Comparison of ENCODE assay signal across 8 cellular contexts in the genomic region with DNA sequence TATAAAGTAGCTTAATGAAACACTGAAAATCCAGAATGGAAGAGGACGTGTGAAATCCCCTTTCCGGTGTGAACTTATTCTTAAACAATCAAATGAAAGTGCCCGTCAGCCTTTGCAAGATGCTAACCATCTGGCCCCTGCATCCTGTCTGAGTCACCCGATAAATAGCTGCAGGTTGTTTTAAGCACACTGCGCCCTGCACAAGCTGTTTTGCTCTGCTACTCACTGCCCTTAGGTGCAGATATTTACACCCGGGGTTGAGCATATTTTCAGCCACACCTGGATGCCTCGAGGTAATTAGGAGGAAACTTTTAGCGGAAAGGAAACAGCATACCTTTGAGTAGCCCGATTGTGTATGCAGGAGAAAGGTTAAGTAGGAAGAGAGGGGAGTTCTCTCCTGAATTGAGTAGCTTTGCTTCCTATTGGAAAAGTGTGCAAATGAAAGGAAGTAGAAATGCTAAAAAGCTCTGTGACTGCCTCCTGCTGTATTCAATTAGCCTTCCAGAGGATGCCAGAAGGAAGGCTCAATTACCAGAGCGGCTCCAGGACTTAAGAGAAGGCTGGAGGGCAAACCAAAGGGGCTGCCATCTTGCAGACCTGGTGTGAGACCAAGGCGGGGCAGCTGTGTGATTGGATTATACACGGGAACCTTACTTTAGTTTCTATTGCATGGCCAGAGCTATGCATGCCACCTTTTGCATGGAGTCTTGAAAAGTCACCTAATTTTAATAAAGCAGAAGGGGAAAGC. TPM values are rescaled to one million over a fixed set of nuclear protein-coding genes. Genes with fewer than 3 reads are reported as not detected.
DNase-seq lines count a peak whose midpoint lies in the region; ATAC-seq and TF ChIP-seq lines count a peak whose summit lies in the region.

No MANE protein-coding gene starts in this region.

- H3K27ac ChIP-seq in CD4-positive, alpha-beta T cell (ENCODE audit: low read depth, low read length): no peak overlapping the region
- no peak overlapping the region for H3K27ac ChIP-seq in left lung
- H3K27ac ChIP-seq in gastroesophageal sphincter: peak overlapping the region in 1 of 4 donors; percentile 1

- H3K36me3 ChIP-seq in left lung (no peaks in the 10 kb centered on the region), gastroesophageal sphincter (no peaks in the 10 kb centered on the region)

- TF ChIP-seq EP300 in gastroesophageal sphincter (IDR thresholded peaks at IDR 0.05): no peak

- no peak overlapping the region for H3K27ac Mint-ChIP-seq in CD4-positive, alpha-beta T cell
- H3K27ac Mint-ChIP-seq in activated CD8-positive, alpha-beta T cell treated with anti-CD3 and anti-CD28 coated beads, Interleukin-2, amount 10 ng/mL, durations not matched to agents 7 days and 5 days: no peak overlapping the region

- peaks cover 5% of the 10 kb centered on the region for H3K27me3 Mint-ChIP-seq in CD4-positive, alpha-beta T cell
- peaks cover 11% of the 10 kb centered on the region for H3K27me3 Mint-ChIP-seq in activated CD8-positive, alpha-beta T cell treated with anti-CD3 and anti-CD28 coated beads, Interleukin-2, amount 10 ng/mL, durations not matched to agents 7 days and 5 days (ENCODE audit: low read depth)

- CTCF ChIA-PET in CD4-positive, alpha-beta T cell (lab: Charles Lee): no interaction called here
- CTCF ChIA-PET in activated CD8-positive, alpha-beta T cell treated with anti-CD3 and anti-CD28 coated beads, Interleukin-2, amount 10 ng/mL, durations not matched to agents 7 days and 5 days (lab: Charles Lee): interaction anchor here (1.0 to 2.7 kb wide), 4 partner anchors 21 to 45 kb away, joined by 3 to 10 read pairs (median 4); no protein-coding TSS in a partner anchor

- H3K4me1 ChIP-seq in left lung: peaks cover 0 to 11% of the 10 kb centered on the region in 2 donors
- peaks cover 0 to 18% (median 3%) of the 10 kb centered on the region in 3 donors for H3K4me1 ChIP-seq in gastroesophageal sphincter

- H3K9me3 ChIP-seq in CD4-positive, alpha-beta T cell (ENCODE audit: control insufficient read depth, low read length): no peaks in the 10 kb centered on the region
- H3K9me3 ChIP-seq in left lung (no peaks in the 10 kb centered on the region), gastroesophageal sphincter (no peaks in the 10 kb centered on the region)

- no peaks in the 10 kb centered on the region for H3K9me3 Mint-ChIP-seq in CD4-positive, alpha-beta T cell
- no peaks in the 10 kb centered on the region for H3K9me3 Mint-ChIP-seq in activated CD8-positive, alpha-beta T cell treated with anti-CD3 and anti-CD28 coated beads, Interleukin-2, amount 10 ng/mL, durations not matched to agents 7 days and 5 days (ENCODE audit: insufficient read depth)

- no peak overlapping the region for H3K4me3 Mint-ChIP-seq in CD4-positive, alpha-beta T cell
- no peak overlapping the region for H3K4me3 Mint-ChIP-seq in activated CD8-positive, alpha-beta T cell treated with anti-CD3 and anti-CD28 coated beads, Interleukin-2, amount 10 ng/mL, durations not matched to agents 7 days and 5 days

- H3K36me3 Mint-ChIP-seq in CD4-positive, alpha-beta T cell (ENCODE audit: low read depth): no peaks in the 10 kb centered on the region
- H3K36me3 Mint-ChIP-seq in activated CD8-positive, alpha-beta T cell treated with anti-CD3 and anti-CD28 coated beads, Interleukin-2, amount 10 ng/mL, durations not matched to agents 7 days and 5 days (ENCODE audit: low read depth): no peaks in the 10 kb centered on the region

- peak; percentile 43 for ATAC-seq in CD4-positive, alpha-beta T cell (ENCODE audit: poor library complexity)
- ATAC-seq in GM19397 (IDR thresholded peaks at IDR 0.05; ENCODE audit: unreplicated experiment) (peak; percentile 75), left lung (peak; percentile 54), gastroesophageal sphincter (no peak), HG02884 (IDR thresholded peaks at IDR 0.05; ENCODE audit: unreplicated experiment) (no peak), HG02938 (IDR thresholded peaks at IDR 0.05; ENCODE audit: unreplicated experiment) (no peak)
- peak; percentile 83 for ATAC-seq in activated CD8-positive, alpha-beta T cell treated with anti-CD3 and anti-CD28 coated beads, Interleukin-2, amount 10 ng/mL, durations not matched to agents 7 days and 5 days

- DNase-seq in CD4-positive, alpha-beta T cell: peak in 1 of 10 experiments; percentile 5
- DNase-seq in NCI-H1105 (lab: John Stamatoyannopoulos, UW): peak; percentile 23
- peak; percentile 55 for DNase-seq in activated CD8-positive, alpha-beta T cell treated with anti-CD3 and anti-CD28 coated beads, Interleukin-2, amount 10 ng/mL, durations not matched to agents 7 days and 5 days
- DNase-seq in left lung: no peak

- POLR2A ChIA-PET in CD4-positive, alpha-beta T cell (lab: Charles Lee): no interaction called here
- POLR2A ChIA-PET in activated CD8-positive, alpha-beta T cell treated with anti-CD3 and anti-CD28 coated beads, Interleukin-2, amount 10 ng/mL, durations not matched to agents 7 days and 5 days (lab: Charles Lee): no interaction called here

- H3K4me1 Mint-ChIP-seq in CD4-positive, alpha-beta T cell (ENCODE audit: low read depth): peaks cover 19% of the 10 kb centered on the region
- H3K4me1 Mint-ChIP-seq in activated CD8-positive, alpha-beta T cell treated with anti-CD3 and anti-CD28 coated beads, Interleukin-2, amount 10 ng/mL, durations not matched to agents 7 days and 5 days (ENCODE audit: low read depth): peaks cover 15% of the 10 kb centered on the region

- no peak overlapping the region for H3K4me3 ChIP-seq in left lung
- H3K4me3 ChIP-seq in gastroesophageal sphincter: no peak overlapping the region

- intact Hi-C loops in CD4-positive, alpha-beta T cell (cut with DNase I, micrococcal nuclease): no loop called here
- intact Hi-C loops in left lung (cut with DNase I): no loop called here

- 30 to 36% methylated on average over 10 to 11 of the region's 12 CpGs for WGBS in gastroesophageal sphincter (ENCODE audit: low coverage in 1 of 2), 2 donors

- TF ChIP-seq CTCF in CD4-positive, alpha-beta T cell (IDR thresholded peaks at IDR 0.05): no peak
- TF ChIP-seq CTCF in left lung (IDR thresholded peaks at IDR 0.05) (no peak), gastroesophageal sphincter (IDR thresholded peaks at IDR 0.05) (no peak)

- H3K27me3 ChIP-seq in CD4-positive, alpha-beta T cell (ENCODE audit: control insufficient read depth, insufficient read depth, low read length): no peaks in the 10 kb centered on the region
- peaks cover 0 to 17% of the 10 kb centered on the region in 2 donors for H3K27me3 ChIP-seq in left lung
- H3K27me3 ChIP-seq in gastroesophageal sphincter: no peaks in the 10 kb centered on the region

- no peak for TF ChIP-seq POLR2A in gastroesophageal sphincter (IDR thresholded peaks at IDR 0.05)

RNA-seq across cellular contexts. Expression of a gene that starts 42.5 kb away (rescaled TPM):
- total RNA-seq in CD4-positive, alpha-beta T cell: 100 to 1,000 TPM; 188 to 193 TPM
- total RNA-seq in activated CD8-positive, alpha-beta T cell treated with anti-CD3 and anti-CD28 coated beads, Interleukin-2, amount 10 ng/mL, durations not matched to agents 7 days and 5 days: 1 to 10 TPM; 3.2 to 3.3 TPM
- total RNA-seq in left lung (10 to 100 TPM in 1 of 2 donors, 1 to 10 TPM in 1; 9.4 to 15.8 TPM), gastroesophageal sphincter (10 to 100 TPM; 29.8 to 69.3 (median 49.4) TPM)

Comparison
In these comparisons a context has a peak if more than half of its experiments do, and no peak if none do; other contexts are left out.
1. ATAC-seq: peak in CD4-positive, alpha-beta T cell (single experiment), GM19397 (single experiment), activated CD8-positive, alpha-beta T cell treated with anti-CD3 and anti-CD28 coated beads, Interleukin-2, amount 10 ng/mL, durations not matched to agents 7 days and 5 days (single experiment) and left lung (single experiment); none in gastroesophageal sphincter (single experiment), HG02884 (single experiment) and HG02938 (single experiment).
2. DNase-seq: peak in NCI-H1105 (single experiment) and activated CD8-positive, alpha-beta T cell treated with anti-CD3 and anti-CD28 coated beads, Interleukin-2, amount 10 ng/mL, durations not matched to agents 7 days and 5 days (single experiment); none in left lung (0 of 2).